19 cellular contexts compared by ENCODE assay signal in genomic region chr1:226580625-226581270, GRCh38. TPM values are rescaled to one million over a fixed set of nuclear protein-coding genes. Genes with fewer than 3 reads are reported as not detected.
"Had no signal": no experiment of that assay in that cellular context is flagged by ENCODE, and none has a peak within 500 bp of the region (broad histone marks: within the 10 kb centered on the region; RNA-seq: fewer than 3 reads in every experiment).

No MANE protein-coding gene starts in this region.

- DNase-seq: colonic mucosa; dermis blood vessel endothelial cell; erythroblast; heart left ventricle; hippocampal formation; kidney glomerular epithelial cell; mucosa of descending colon; naive thymus-derived CD8-positive, alpha-beta T cell; stimulated activated CD4-positive, alpha-beta T cell treated with anti-CD3 and anti-CD28 coated beads, Interleukin-4, amount 100 ng/mL, for 1 hour; stimulated activated CD8-positive, alpha-beta memory T cell treated with anti-CD3 and anti-CD28 coated beads, Interleukin-4, amount 100 ng/mL, for 48 hours; upper lobe of left lung had no signal

- H3K27me3 ChIP-seq: colonic mucosa, heart left ventricle, neutrophil, tibial artery, upper lobe of left lung, vagina had no signal

- H3K27ac ChIP-seq: colonic mucosa, heart left ventricle, neutrophil, tibial artery, upper lobe of left lung, vagina had no signal

- H3K4me1 ChIP-seq: colonic mucosa, upper lobe of left lung, vagina had no signal

- H3K4me3 ChIP-seq: colonic mucosa, heart left ventricle, mucosa of descending colon, smooth muscle cell, tibial artery, upper lobe of left lung, vagina had no signal

- ATAC-seq: heart left ventricle; mucosa of descending colon; naive thymus-derived CD8-positive, alpha-beta T cell; right cardiac atrium; stimulated activated memory B cell treated with anti-CD40 and anti-IgM and Interleukin-4, amounts not matched to agents 10 μg/mL and 1 μg/mL and 100 μg/mL, for 72 hours had no signal

- H3K36me3 ChIP-seq: colonic mucosa, heart left ventricle, neutrophil, tibial artery, upper lobe of left lung, vagina had no signal

- H3K9me3 ChIP-seq: colonic mucosa, mucosa of descending colon, neutrophil, tibial artery, upper lobe of left lung, vagina had no signal

- H3K4me2 ChIP-seq: smooth muscle cell had no signal

RNA-seq across cellular contexts. Expression of gene STUM, which starts 32.2 kb away (rescaled TPM):
- total RNA-seq: endothelial cell of umbilical vein, fibroblast of lung had no signal
- polyA plus RNA-seq: endothelial cell of umbilical vein; naive thymus-derived CD8-positive, alpha-beta T cell; smooth muscle cell had no signal
